Comparison of ENCODE assay signal across 8 cellular contexts in genomic region chr5:64612349-64612961, GRCh38.
DNase-seq lines count a peak whose midpoint lies in the region; TF ChIP-seq lines count a peak whose summit lies in the region.

No MANE protein-coding gene starts in this region.

- H3K27ac ChIP-seq in KMS-11 = no peak overlapping the region
- H3K27ac ChIP-seq in SK-N-SH (ENCODE audit: low read depth in 2 of 2, low read length in 1 of 2) = no peak overlapping the region

- H3K4me1 ChIP-seq in KMS-11 (ENCODE audit: low read depth, poor library complexity, severe bottlenecking) (peaks cover 3% of the 10 kb centered on the region), SK-N-SH (ENCODE audit: control insufficient read depth in 1 of 2, insufficient read depth in 2 of 2, low read depth in 1 of 2, low read length in 1 of 2) (no peaks in the 10 kb centered on the region)

- 21% methylated on average over 5 of the region's 5 CpGs for WGBS in SK-N-SH (ENCODE audit: low lambda C conversion rate)

- H3K79me2 ChIP-seq in KMS-11 (ENCODE audit: insufficient read depth, low read depth) (no peaks in the 10 kb centered on the region), SK-N-SH (ENCODE audit: insufficient read depth) (no peaks in the 10 kb centered on the region)

- H3K4me3 ChIP-seq in KMS-11 (IDR thresholded peaks at IDR 0.05; ENCODE audit: insufficient read depth, low read depth, low read length) = no peak overlapping the region
- H3K4me3 ChIP-seq in SK-N-SH (ENCODE audit: low read depth in 2 of 2, low read length in 1 of 2) = peak overlapping the region in 1 of 2 experiments; percentile 39; a peak in 1 of 4 replicates
- H3K4me3 ChIP-seq in foreskin fibroblast (ENCODE audit: low read depth in 1 of 2, low read length in 2 of 2) = no peak overlapping the region

- no peaks in the 10 kb centered on the region for H3K36me3 ChIP-seq in KMS-11 (ENCODE audit: insufficient read depth)
- H3K36me3 ChIP-seq in SK-N-SH (replicated peaks in 1 of 2; ENCODE audit: control insufficient read depth in 1 of 2, insufficient read depth in 2 of 2, low read length in 1 of 2) = no peaks in the 10 kb centered on the region

- H3K27me3 ChIP-seq in KMS-11 (ENCODE audit: insufficient read depth, low read depth) (no peaks in the 10 kb centered on the region), SK-N-SH (ENCODE audit: insufficient read depth) (peaks cover 22% of the 10 kb centered on the region)

- H4K20me1 ChIP-seq in KMS-11 (ENCODE audit: insufficient read depth) = no peaks in the 10 kb centered on the region
- H4K20me1 ChIP-seq in SK-N-SH (ENCODE audit: insufficient read depth) = no peaks in the 10 kb centered on the region

- H3K9me2 ChIP-seq in SK-N-SH = peaks cover 3% of the 10 kb centered on the region; the same call in 1 of the 2 replicates

- DNase-seq in AG08396 (ENCODE audit: low spot score) = peak; percentile 54
- peak; percentile 20 for DNase-seq in SK-N-SH
- DNase-seq in foreskin fibroblast = peak; percentile 32 to 77
- peak; percentile 78 for DNase-seq in pons (ENCODE audit: low spot score)
- DNase-seq in 8988T = no peak
- no peak for DNase-seq in stimulated activated naive CD4-positive, alpha-beta T cell (lab: John Stamatoyannopoulos, UW)

- H2AFZ ChIP-seq in KMS-11 (ENCODE audit: low read depth) (peak overlapping the region; percentile 28; the same call in 1 of the 2 replicates), SK-N-SH (ENCODE audit: low read depth) (no peak overlapping the region; the same call in 1 of the 2 replicates)

- TF ChIP-seq EP300 in SK-N-SH (IDR thresholded peaks at IDR 0.05; ENCODE audit: borderline replicate concordance in 1 of 2, low read depth in 1 of 2, low read length in 1 of 2) = no peak

- no peaks in the 10 kb centered on the region for H3F3A ChIP-seq in SK-N-SH (replicated peaks; ENCODE audit: insufficient read depth)

- H3K9me3 ChIP-seq in SK-N-SH = no peaks in the 10 kb centered on the region

- CTCF ChIA-PET in SK-N-SH (lab: Yijun Ruan, JAX) = interaction anchor here (0.6 to 8.4 kb wide), 31 partner anchors 9 to 538 kb away, joined by 3 to 120 read pairs (median 4); partner anchors contain the start of gene SHISAL2B

- TF ChIP-seq RAD21 in SK-N-SH (IDR thresholded peaks at IDR 0.05; ENCODE audit: low read length) = peak; percentile 86

- H3K9ac ChIP-seq in KMS-11 (no peak overlapping the region), SK-N-SH (no peak overlapping the region)

- TF ChIP-seq CTCF in GM12874 (IDR thresholded peaks at IDR 0.05; ENCODE audit: insufficient read depth, low read depth, low read length) = peak; percentile 53; the same call in 1 of the 2 replicates
- TF ChIP-seq CTCF in KMS-11 (conservative IDR thresholded peaks at IDR 0.05; ENCODE audit: low read depth, low read length) = peak; percentile 83
- peak; percentile 84 for TF ChIP-seq CTCF in SK-N-SH (IDR thresholded peaks at IDR 0.05)
- peak; percentile 79 for TF ChIP-seq CTCF in foreskin fibroblast (IDR thresholded peaks at IDR 0.05; ENCODE audit: low read depth, low read length)

- H3K4me2 ChIP-seq in KMS-11 (0 out of 2 replicates have a peak overlapping the region, but pooled peaks have one; percentile 0), SK-N-SH (no peak overlapping the region)

- POLR2A ChIA-PET in SK-N-SH (lab: Yijun Ruan, JAX) = no interaction called here

TF ChIP-seq in SK-N-SH, 30 proteins besides CTCF, POLR2A, EP300 and RAD21:
- TF ChIP-seq RXRA (IDR thresholded peaks at IDR 0.05; ENCODE audit: borderline replicate concordance, low read depth) (no peak), SMC3 (IDR thresholded peaks at IDR 0.05; ENCODE audit: low read depth, low read length) (peak; percentile 61), PBX3 (IDR thresholded peaks at IDR 0.05) (no peak)

Comparison
In these comparisons a context has a peak if more than half of its experiments do, and no peak if none do; other contexts are left out.
1. DNase-seq: peak in AG08396 (single experiment), SK-N-SH (single experiment), foreskin fibroblast (2 of 2) and pons (single experiment); none in 8988T (single experiment) and stimulated activated naive CD4-positive, alpha-beta T cell (0 of 6).
2. Peak in every context shown above with its lines, with median percentiles within 50 percentile points of each other: CTCF ChIP-seq.